ENCODE assay signal across 9 cellular contexts in genomic region chr1:161019116-161019660, GRCh38. TPM values are rescaled to one million over a fixed set of nuclear protein-coding genes. Genes with fewer than 3 reads are reported as not detected.
DNase-seq lines count a peak whose midpoint lies in the region; ATAC-seq, FAIRE-seq and TF ChIP-seq lines count a peak whose summit lies in the region.
"Not testable (repeated sequence)": the region's sequence is repeated elsewhere in the genome, so short reads cannot be mapped to it uniquely, and the experiment has no call there.
"Had no signal": no experiment of that assay in that cellular context is flagged by ENCODE, and none has a peak within 500 bp of the region (broad histone marks: within the 10 kb centered on the region; RNA-seq: fewer than 3 reads in every experiment).

No MANE protein-coding gene starts in this region.

- H3K4me3 Mint-ChIP-seq in T-helper 2 cell treated with Interferon-gamma antibody and Interleukin-4, amounts not matched to agents 5 μg/mL and 100 μg/mL, for 36 hours, result peak overlapping the region; percentile 42

- H3K4me2 ChIP-seq in K562 (ENCODE audit: insufficient read depth, low read length), result peak overlapping the region; percentile 97
- peak overlapping the region; percentile 92 for H3K4me2 ChIP-seq in parathyroid adenoma (ENCODE audit: low read length)

- ATAC-seq in K562, right lobe of liver: not testable (repeated sequence)

- FAIRE-seq in K562 (lab: Jason Lieb, UNC), result not testable (repeated sequence)

- not testable (repeated sequence) for TF ChIP-seq RAD21 in K562 (CRISPR knock-in tag; conservative IDR thresholded peaks at IDR 0.05 in 1 of 2, IDR thresholded peaks at IDR 0.05 in 1 of 2)

- H3K36me3 Mint-ChIP-seq in T-helper 2 cell treated with Interferon-gamma antibody and Interleukin-4, amounts not matched to agents 5 μg/mL and 100 μg/mL, for 36 hours (ENCODE audit: low read depth), result not testable (repeated sequence)

- BruUV-seq in K562 (replicated peaks; lab: Mats Ljungman, UMichigan), result not testable (repeated sequence)

- H3K9ac ChIP-seq in ES-I3 (ENCODE audit: low read depth, low read length) (peak overlapping the region; percentile 81), K562 (ENCODE audit: insufficient read depth in 1 of 2, low read depth in 2 of 2, low read length in 2 of 2) (peak overlapping the region; percentile 85 to 88)
- H3K9ac ChIP-seq in parathyroid adenoma, result not testable (repeated sequence)

- not testable (repeated sequence) for H3K9me1 ChIP-seq in K562 (ENCODE audit: control insufficient read depth, insufficient read depth, low read length)

- peak; percentile 19 for DNase-seq in MV-4-11 (lab: John Stamatoyannopoulos, UW)
- not testable (repeated sequence) for DNase-seq in T-helper 2 cell treated with Interferon-gamma antibody and Interleukin-4, amounts not matched to agents 5 μg/mL and 100 μg/mL, for 36 hours (ENCODE audit: low spot score); K562 (ENCODE audit: extremely low read depth in 1 of 4, low spot score in 3 of 4); fibroblast of pulmonary artery (ENCODE audit: low read depth); right lobe of liver; thyroid gland

- H3K27me3 ChIP-seq in K562 (ENCODE audit: control insufficient read depth in 2 of 2, insufficient read depth in 2 of 2, low read length in 2 of 2); right lobe of liver; parathyroid adenoma (ENCODE audit: control insufficient read depth, insufficient read depth, low read length); thyroid gland: not testable (repeated sequence)

- intact Hi-C loops in K562 (cut with micrococcal nuclease); right lobe of liver (cut with DNase I); thyroid gland (cut with DNase I): not testable (repeated sequence)

- not testable (repeated sequence) for TF ChIP-seq POLR2A in K562 (conservative IDR thresholded peaks at IDR 0.05); right lobe of liver (IDR thresholded peaks at IDR 0.05); thyroid gland (IDR thresholded peaks at IDR 0.05)

- H4K20me1 ChIP-seq in K562 (replicated peaks; ENCODE audit: control insufficient read depth, insufficient read depth, low read length), result not testable (repeated sequence)

- H2AFZ ChIP-seq in K562 (ENCODE audit: low read depth, low read length); parathyroid adenoma: not testable (repeated sequence)

- not testable (repeated sequence) for H3K27ac Mint-ChIP-seq in T-helper 2 cell treated with Interferon-gamma antibody and Interleukin-4, amounts not matched to agents 5 μg/mL and 100 μg/mL, for 36 hours

- not testable (repeated sequence) for H3K27me3 Mint-ChIP-seq in T-helper 2 cell treated with Interferon-gamma antibody and Interleukin-4, amounts not matched to agents 5 μg/mL and 100 μg/mL, for 36 hours (ENCODE audit: low read depth)

- H3K4me1 ChIP-seq in ES-I3 (ENCODE audit: insufficient read depth, low read length) (peaks cover 20% of the 10 kb centered on the region), K562 (replicated peaks in 1 of 2; ENCODE audit: control insufficient read depth in 2 of 2, insufficient read depth in 2 of 2, low read length in 2 of 2) (peaks cover 27 to 39% of the 10 kb centered on the region in 2 experiments), right lobe of liver (peaks cover 0 to 55% (median 21%) of the 10 kb centered on the region in 4 donors), thyroid gland (peaks cover 49 to 51% of the 10 kb centered on the region in 2 donors)
- not testable (repeated sequence) for H3K4me1 ChIP-seq in parathyroid adenoma

- H3K4me3 ChIP-seq in K562 (peak overlapping the region; percentile 87), fibroblast of pulmonary artery (replicated peaks; ENCODE audit: low read depth, low read length) (peak overlapping the region; percentile 96), right lobe of liver (peak overlapping the region in 1 of 3 donors; percentile 70), thyroid gland (replicated peaks in 1 of 3) (peak overlapping the region in 1 of 3 donors; percentile 75)
- H3K4me3 ChIP-seq in parathyroid adenoma (ENCODE audit: low read depth, low read length), result not testable (repeated sequence)

- not testable (repeated sequence) for H3K9me3 Mint-ChIP-seq in T-helper 2 cell treated with Interferon-gamma antibody and Interleukin-4, amounts not matched to agents 5 μg/mL and 100 μg/mL, for 36 hours

- H3K36me3 ChIP-seq in ES-I3 (ENCODE audit: insufficient read depth, low read length); K562 (ENCODE audit: control insufficient read depth, insufficient read depth, low read length); right lobe of liver; parathyroid adenoma (ENCODE audit: control insufficient read depth, insufficient read depth, low read length); thyroid gland: not testable (repeated sequence)

- WGBS in K562 (ENCODE audit: insufficient coverage, low coverage, missing lambda C conversion rate), result 28% methylated on average over 8 of the region's 15 CpGs
- 59% methylated on average over 7 of the region's 15 CpGs for WGBS in right lobe of liver (ENCODE audit: insufficient coverage, low coverage, low lambda C conversion rate, missing lambda C conversion rate)
- 83 to 90% methylated on average over 15 of the region's 15 CpGs for WGBS in thyroid gland, 2 donors

- in situ Hi-C loops in K562 (cut with MboI), result not testable (repeated sequence)

- TF ChIP-seq CTCF in K562 (IDR thresholded peaks at IDR 0.05 in 2 of 3, conservative IDR thresholded peaks at IDR 0.05 in 1 of 3; ENCODE audit: insufficient read depth in 2 of 3, low read depth in 1 of 3, low read length in 3 of 3); fibroblast of pulmonary artery (IDR thresholded peaks at IDR 0.05; ENCODE audit: low read length, missing control alignments); right lobe of liver (IDR thresholded peaks at IDR 0.05); parathyroid adenoma (IDR thresholded peaks at IDR 0.05); thyroid gland (IDR thresholded peaks at IDR 0.05): not testable (repeated sequence)

- H3K79me2 ChIP-seq in K562 (ENCODE audit: control insufficient read depth, insufficient read depth, low read length) (peaks cover 60% of the 10 kb centered on the region), parathyroid adenoma (peaks cover 12% of the 10 kb centered on the region)

- not testable (repeated sequence) for H3K9me3 ChIP-seq in ES-I3 (ENCODE audit: control insufficient read depth, insufficient read depth, low read length); K562 (replicated peaks; ENCODE audit: control insufficient read depth, insufficient read depth, low read depth, low read length); right lobe of liver; parathyroid adenoma (ENCODE audit: control insufficient read depth, low read length); thyroid gland

- CTCF ChIA-PET in K562 (lab: Yijun Ruan, JAX; ENCODE audit: low intra/inter-chr PET ratio), result not testable (repeated sequence)

- POLR2A ChIA-PET in K562 (lab: Yijun Ruan, JAX), result interaction anchor here (0.6 to 3.9 kb wide), 8 partner anchors 7 to 142 kb away, joined by 3 to 19 read pairs (median 4); partner anchors contain the start of gene DEDD

- H3K27ac ChIP-seq in K562 (ENCODE audit: extremely low read depth, low read depth, low read length) (peak overlapping the region; percentile 96), right lobe of liver (peak overlapping the region; percentile 97 to 98 (median 97)), thyroid gland (peak overlapping the region; percentile 35 to 82 (median 60))
- H3K27ac ChIP-seq in parathyroid adenoma, result not testable (repeated sequence)

- not testable (repeated sequence) for TF ChIP-seq EP300 in K562 (IDR thresholded peaks at IDR 0.05; ENCODE audit: low read length)

- peaks cover 25% of the 10 kb centered on the region for H3K4me1 Mint-ChIP-seq in T-helper 2 cell treated with Interferon-gamma antibody and Interleukin-4, amounts not matched to agents 5 μg/mL and 100 μg/mL, for 36 hours (ENCODE audit: low read depth)

RNA-seq across cellular contexts. Expression of gene F11R, which starts 1.8 kb away (rescaled TPM):
- 141 and 286 TPM in 2 replicates for total RNA-seq in K562 (2011; cell fraction: chromatin; rRNA removed; ENCODE audit: low replicate concordance)
- 122 and 178 TPM in 2 replicates for total RNA-seq in K562 (2011; cell fraction: nucleolus; rRNA removed)
- total RNA-seq in K562 (2011; cell fraction: nucleoplasm; rRNA removed), result 177 and 186 TPM in 2 replicates
- 27.4 and 33.9 TPM in 2 replicates for total RNA-seq in K562 (2014; rRNA removed)
- total RNA-seq in K562 (2014; rRNA removed; fragmentation: Illumina TruSeq; extraction: Trizol), result 66.3 and 74.4 TPM in 2 replicates
- total RNA-seq in K562 (2015; rRNA removed; fragmentation: Illumina TruSeq; extraction: Trizol), result 45.6 and 46.4 TPM in 2 replicates
- 52.9 and 60.6 TPM in 2 replicates for total RNA-seq in K562 (2021)
- polyA plus RNA-seq in K562 (2011; rRNA removed), result 187 and 204 TPM in 2 replicates
- polyA plus RNA-seq in K562 (2011; cell fraction: cytosol; rRNA removed), result 165 and 171 TPM in 2 replicates
- polyA plus RNA-seq in K562 (2011; cell fraction: nucleus; rRNA removed), result 81.4 and 97.5 TPM in 2 replicates
- polyA plus RNA-seq in K562 (2012), result 38.5 and 65.7 TPM in 2 replicates
- polyA plus RNA-seq in K562 (2014; fragmentation: Illumina TruSeq; extraction: Trizol), result 101 and 117 TPM in 2 replicates
- polyA plus RNA-seq in K562 (2014; fragmentation: Nextera tagmentation; extraction: Ambion mirVana), result 10 to 100 TPM; 30.6 to 52.5 TPM
- polyA plus RNA-seq in K562 (2014; rRNA removed), result 29.3 and 34.0 TPM in 2 replicates
- 160 and 231 TPM in 2 replicates for polyA minus RNA-seq in K562 (2011; rRNA and poly(A)+ RNA removed)
- 62.2 and 87.5 TPM in 2 replicates for polyA minus RNA-seq in K562 (2011; cell fraction: cytosol; rRNA and poly(A)+ RNA removed)
- polyA minus RNA-seq in K562 (2011; cell fraction: nucleus; rRNA and poly(A)+ RNA removed), result 21.8 and 42.3 TPM in 2 replicates
- 100 to 1,000 TPM in 1 of 6 experiments, 10 to 100 TPM in 5; 48.3 to 119 (median 65.3) TPM for total RNA-seq in right lobe of liver
- 100 to 1,000 TPM in 2 of 4 donors, 10 to 100 TPM in 2; 80.8 to 122 (median 98.3) TPM for total RNA-seq in thyroid gland

RNA-seq across cellular contexts. Expression of gene TSTD1, which starts 19.6 kb away (rescaled TPM):
- total RNA-seq in K562 (2011; cell fraction: chromatin; rRNA removed; ENCODE audit: low replicate concordance), result 1.5 and 4.4 TPM in 2 replicates
- 2.0 and 3.0 TPM in 2 replicates for total RNA-seq in K562 (2011; cell fraction: nucleolus; rRNA removed)
- 2.4 and 4.0 TPM in 2 replicates for total RNA-seq in K562 (2011; cell fraction: nucleoplasm; rRNA removed)
- total RNA-seq in K562 (2014; rRNA removed) (not detected in 2 replicates), K562 (2014; rRNA removed; fragmentation: Illumina TruSeq; extraction: Trizol) (not detected in 2 replicates), K562 (2015; rRNA removed; fragmentation: Illumina TruSeq; extraction: Trizol) (0.23 TPM in 1 of 2 replicates, not detected in the other), K562 (2021) (0.38 and 0.53 TPM in 2 replicates), right lobe of liver (10 to 100 TPM; 16.3 to 60.8 (median 28.3) TPM), thyroid gland (100 to 1,000 TPM; 256 to 466 (median 320) TPM)
- polyA plus RNA-seq in K562 (2011; rRNA removed) (0.23 TPM in 1 of 2 replicates, not detected in the other), K562 (2014; fragmentation: Illumina TruSeq; extraction: Trizol) (not detected in 2 replicates), K562 (2014; fragmentation: Nextera tagmentation; extraction: Ambion mirVana) (not detected), K562 (2014; rRNA removed) (0.23 and 0.27 TPM in 2 replicates)
- not detected in 2 replicates for polyA plus RNA-seq in K562 (2011; cell fraction: cytosol; rRNA removed)
- 1.3 and 3.0 TPM in 2 replicates for polyA plus RNA-seq in K562 (2011; cell fraction: nucleus; rRNA removed)
- 0.26 and 0.84 TPM in 2 replicates for polyA plus RNA-seq in K562 (2012)
- polyA minus RNA-seq in K562 (2011; rRNA and poly(A)+ RNA removed), result 0.53 TPM in 1 of 2 replicates, not detected in the other
- not detected in 2 replicates for polyA minus RNA-seq in K562 (2011; cell fraction: cytosol; rRNA and poly(A)+ RNA removed)
- 0.81 and 1.1 TPM in 2 replicates for polyA minus RNA-seq in K562 (2011; cell fraction: nucleus; rRNA and poly(A)+ RNA removed)

RNA-seq across cellular contexts. Expression of gene USF1, which starts 26.6 kb away (rescaled TPM):
- total RNA-seq in K562 (2011; cell fraction: chromatin; rRNA removed; ENCODE audit: low replicate concordance), result 56.3 and 125 TPM in 2 replicates
- 93.4 and 97.7 TPM in 2 replicates for total RNA-seq in K562 (2011; cell fraction: nucleolus; rRNA removed)
- 70.5 and 77.6 TPM in 2 replicates for total RNA-seq in K562 (2011; cell fraction: nucleoplasm; rRNA removed)
- 59.8 and 77.5 TPM in 2 replicates for total RNA-seq in K562 (2014; rRNA removed)
- total RNA-seq in K562 (2014; rRNA removed; fragmentation: Illumina TruSeq; extraction: Trizol), result 43.1 and 52.9 TPM in 2 replicates
- total RNA-seq in K562 (2015; rRNA removed; fragmentation: Illumina TruSeq; extraction: Trizol), result 56.4 and 57.5 TPM in 2 replicates
- total RNA-seq in K562 (2021), result 50.6 and 51.1 TPM in 2 replicates
- 52.8 and 54.2 TPM in 2 replicates for polyA plus RNA-seq in K562 (2011; rRNA removed)
- polyA plus RNA-seq in K562 (2011; cell fraction: cytosol; rRNA removed), result 52.1 and 58.4 TPM in 2 replicates
- 205 and 262 TPM in 2 replicates for polyA plus RNA-seq in K562 (2011; cell fraction: nucleus; rRNA removed)
- 44.8 and 45.4 TPM in 2 replicates for polyA plus RNA-seq in K562 (2012)
- 53.1 and 57.5 TPM in 2 replicates for polyA plus RNA-seq in K562 (2014; fragmentation: Illumina TruSeq; extraction: Trizol)
- polyA plus RNA-seq in K562 (2014; fragmentation: Nextera tagmentation; extraction: Ambion mirVana), result 10 to 100 TPM in 1 of 2 experiments, 1 to 10 TPM in 1; 7.4 to 46.3 TPM
- polyA plus RNA-seq in K562 (2014; rRNA removed), result 50.9 and 60.2 TPM in 2 replicates
- polyA minus RNA-seq in K562 (2011; rRNA and poly(A)+ RNA removed), result 67.4 and 82.4 TPM in 2 replicates
- 31.4 and 33.5 TPM in 2 replicates for polyA minus RNA-seq in K562 (2011; cell fraction: cytosol; rRNA and poly(A)+ RNA removed)
- polyA minus RNA-seq in K562 (2011; cell fraction: nucleus; rRNA and poly(A)+ RNA removed), result 33.8 and 36.8 TPM in 2 replicates
- total RNA-seq in right lobe of liver, result 10 to 100 TPM; 25.5 to 34.3 (median 28.1) TPM
- total RNA-seq in thyroid gland, result 10 to 100 TPM; 56.0 to 71.0 (median 70.3) TPM

RNA-seq across cellular contexts. Expression of gene ARHGAP30, which starts 50.5 kb away (rescaled TPM):
- total RNA-seq in K562 (2011; cell fraction: chromatin; rRNA removed; ENCODE audit: low replicate concordance), result 0.12 and 0.28 TPM in 2 replicates
- total RNA-seq in K562 (2011; cell fraction: nucleolus; rRNA removed), result 0.13 and 0.17 TPM in 2 replicates
- 0.15 TPM in 1 of 2 replicates, not detected in the other for total RNA-seq in K562 (2011; cell fraction: nucleoplasm; rRNA removed)
- total RNA-seq in K562 (2014; rRNA removed), result 0.04 and 0.73 TPM in 2 replicates
- total RNA-seq in K562 (2014; rRNA removed; fragmentation: Illumina TruSeq; extraction: Trizol), result 0.06 and 0.07 TPM in 2 replicates
- 0.04 and 0.07 TPM in 2 replicates for total RNA-seq in K562 (2015; rRNA removed; fragmentation: Illumina TruSeq; extraction: Trizol)
- total RNA-seq in K562 (2021), result 0.35 and 0.42 TPM in 2 replicates
- polyA plus RNA-seq in K562 (2011; rRNA removed), result 0.12 and 0.20 TPM in 2 replicates
- 0.15 and 0.58 TPM in 2 replicates for polyA plus RNA-seq in K562 (2011; cell fraction: cytosol; rRNA removed)
- polyA plus RNA-seq in K562 (2011; cell fraction: nucleus; rRNA removed), result 0.10 and 0.28 TPM in 2 replicates
- polyA plus RNA-seq in K562 (2012), result 0.21 and 0.39 TPM in 2 replicates
- polyA plus RNA-seq in K562 (2014; fragmentation: Illumina TruSeq; extraction: Trizol), result 0.11 and 0.12 TPM in 2 replicates
- under 1 TPM; 0.01 to 0.03 TPM for polyA plus RNA-seq in K562 (2014; fragmentation: Nextera tagmentation; extraction: Ambion mirVana)
- polyA plus RNA-seq in K562 (2014; rRNA removed), result 0.17 and 0.18 TPM in 2 replicates
- 0.09 and 0.14 TPM in 2 replicates for polyA minus RNA-seq in K562 (2011; rRNA and poly(A)+ RNA removed)
- polyA minus RNA-seq in K562 (2011; cell fraction: cytosol; rRNA and poly(A)+ RNA removed), result 0.19 TPM in 1 of 2 replicates, not detected in the other
- polyA minus RNA-seq in K562 (2011; cell fraction: nucleus; rRNA and poly(A)+ RNA removed), result not detected in 2 replicates
- total RNA-seq in right lobe of liver, result 1 to 10 TPM; 2.8 to 7.4 (median 3.6) TPM
- 1 to 10 TPM; 1.4 to 3.5 (median 2.9) TPM for total RNA-seq in thyroid gland
- total RNA-seq: SK-MEL-5 had no signal
